In the genomic region with DNA sequence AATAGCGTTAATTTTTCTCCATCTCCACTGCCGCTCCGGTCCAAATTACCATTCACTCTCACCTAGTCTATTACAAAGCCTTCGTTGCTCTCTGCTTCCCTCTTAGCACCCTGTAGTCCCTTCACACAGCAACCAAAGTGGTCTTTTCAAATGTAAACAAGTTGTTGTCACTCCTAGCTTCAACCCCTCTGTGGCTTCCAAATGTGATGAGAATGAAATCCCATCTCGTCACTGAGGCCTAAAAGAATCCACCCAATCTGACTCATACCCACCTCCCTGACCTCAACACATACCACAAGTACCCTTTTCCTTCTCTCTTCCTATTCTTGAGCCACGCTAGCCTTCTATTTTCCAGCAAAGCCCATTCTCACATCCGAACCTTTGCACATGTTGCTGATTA, we compare ENCODE assay signal across 17 cellular contexts. TPM values are rescaled to one million over a fixed set of nuclear protein-coding genes. Genes with fewer than 3 reads are reported as not detected.
DNase-seq lines count a peak whose midpoint lies in the region; ATAC-seq and FAIRE-seq lines count a peak whose summit lies in the region.
"Had no signal": no experiment of that assay in that cellular context is flagged by ENCODE, and none has a peak within 500 bp of the region (broad histone marks: within the 10 kb centered on the region; RNA-seq: fewer than 3 reads in every experiment).

No MANE protein-coding gene starts in this region.

- peak; percentile 58 for FAIRE-seq in HTR-8/SVneo (lab: Jason Lieb, UNC)
- FAIRE-seq: GM12878 had no signal

- no peak overlapping the region for H3K27ac ChIP-seq in CD4-positive, alpha-beta memory T cell (ENCODE audit: low read depth, low read length)
- H3K27ac ChIP-seq: left ventricle myocardium inferior, SK-N-MC, upper lobe of right lung had no signal

- CTCF ChIA-PET in CD4-positive, alpha-beta memory T cell (lab: Charles Lee; ENCODE audit: partially characterized antibody), result interaction anchor here (1.5 to 4.8 kb wide), 3 partner anchors 83 to 197 kb away, joined by 6 to 59 read pairs (median 50); a partner anchor contains a TSS

- no peaks in the 10 kb centered on the region for H3K9me3 ChIP-seq in CD4-positive, alpha-beta memory T cell (ENCODE audit: control insufficient read depth in 1 of 2, low read length in 2 of 2)
- H3K9me3 ChIP-seq: left ventricle myocardium inferior, upper lobe of right lung had no signal

- peak overlapping the region in 4 of 7 donors; percentile 57 to 93 (median 84) for H3K27ac Mint-ChIP-seq in CD4-positive, alpha-beta memory T cell
- H3K27ac Mint-ChIP-seq in activated naive CD8-positive, alpha-beta T cell treated with anti-CD3 and anti-CD28 coated beads for 36 hours, result peak overlapping the region; percentile 3
- peak overlapping the region in 3 of 6 donors; percentile 9 to 49 (median 30) for H3K27ac Mint-ChIP-seq in naive B cell

- H3K9me3 Mint-ChIP-seq in CD4-positive, alpha-beta memory T cell, result peaks cover 0 to 2% (median 0%) of the 10 kb centered on the region in 8 donors
- H3K9me3 Mint-ChIP-seq in activated naive CD8-positive, alpha-beta T cell treated with anti-CD3 and anti-CD28 coated beads for 36 hours, result no peaks in the 10 kb centered on the region
- no peaks in the 10 kb centered on the region for H3K9me3 Mint-ChIP-seq in naive B cell

- no peaks in the 10 kb centered on the region for H3K27me3 Mint-ChIP-seq in CD4-positive, alpha-beta memory T cell
- no peaks in the 10 kb centered on the region for H3K27me3 Mint-ChIP-seq in activated naive CD8-positive, alpha-beta T cell treated with anti-CD3 and anti-CD28 coated beads for 36 hours
- no peaks in the 10 kb centered on the region for H3K27me3 Mint-ChIP-seq in naive B cell

- no peaks in the 10 kb centered on the region for H3K36me3 ChIP-seq in CD4-positive, alpha-beta memory T cell (ENCODE audit: insufficient read depth, low read length)
- H3K36me3 ChIP-seq: left ventricle myocardium inferior, upper lobe of right lung had no signal

- DNase-seq in CD4-positive, alpha-beta memory T cell, result no peak
- no peak for DNase-seq in HTR-8/SVneo (ENCODE audit: insufficient read length, low spot score)
- DNase-seq in activated naive CD8-positive, alpha-beta T cell treated with anti-CD3 and anti-CD28 coated beads for 36 hours, result no peak
- no peak for DNase-seq in naive B cell
- DNase-seq in NCI-H2107 (lab: John Stamatoyannopoulos, UW), result no peak
- no peak for DNase-seq in stimulated activated CD4-positive, alpha-beta T cell treated with anti-CD3 and anti-CD28 coated beads, Interleukin-1b, Interleukin-23, amount 100 ng/mL, for 48 hours
- DNase-seq in NCI-H128 (lab: John Stamatoyannopoulos, UW; ENCODE audit: unreplicated experiment), result no peak
- DNase-seq: foreskin melanocyte, left ventricle myocardium inferior, NCI-H1105, NCI-H526 treated with DMSO at 0.1 percent for 48 hours, retina, upper lobe of right lung had no signal

- no peak overlapping the region for H3K4me3 ChIP-seq in CD4-positive, alpha-beta memory T cell (ENCODE audit: low read length in 2 of 2)
- H3K4me3 ChIP-seq: GM12878, left ventricle myocardium inferior, SK-N-MC, upper lobe of right lung had no signal

- ATAC-seq in naive B cell (ENCODE audit: low read depth in 2 of 2), result no peak
- no peak for ATAC-seq in GM21576 (IDR thresholded peaks at IDR 0.05; ENCODE audit: unreplicated experiment)
- ATAC-seq: GM12878, upper lobe of right lung had no signal

- no peaks in the 10 kb centered on the region for H3K27me3 ChIP-seq in CD4-positive, alpha-beta memory T cell (ENCODE audit: insufficient read depth, low read length)
- H3K27me3 ChIP-seq: upper lobe of right lung had no signal

- peaks cover 36 to 78% (median 47%) of the 10 kb centered on the region in 4 donors for H3K4me1 Mint-ChIP-seq in CD4-positive, alpha-beta memory T cell
- peaks cover 49% of the 10 kb centered on the region for H3K4me1 Mint-ChIP-seq in activated naive CD8-positive, alpha-beta T cell treated with anti-CD3 and anti-CD28 coated beads for 36 hours
- H3K4me1 Mint-ChIP-seq in naive B cell, result peaks cover 35 to 48% (median 37%) of the 10 kb centered on the region in 3 donors

- H3K36me3 Mint-ChIP-seq in CD4-positive, alpha-beta memory T cell, result peaks cover 0 to 8% of the 10 kb centered on the region in 2 donors
- H3K36me3 Mint-ChIP-seq in activated naive CD8-positive, alpha-beta T cell treated with anti-CD3 and anti-CD28 coated beads for 36 hours, result peaks cover 43% of the 10 kb centered on the region
- H3K36me3 Mint-ChIP-seq in naive B cell, result no peaks in the 10 kb centered on the region

- intact Hi-C loops in CD4-positive, alpha-beta memory T cell (cut with micrococcal nuclease), result no loop called here

- peaks cover 35% of the 10 kb centered on the region for H3K4me1 ChIP-seq in CD4-positive, alpha-beta memory T cell (ENCODE audit: insufficient read depth, low read length)

- POLR2A ChIA-PET in CD4-positive, alpha-beta memory T cell (lab: Charles Lee; ENCODE audit: partially characterized antibody), result interaction anchor here (0.9 kb wide), 1 partner anchor 175 kb away, joined by 4 read pairs; no protein-coding TSS in a partner anchor

- H3K4me3 Mint-ChIP-seq in CD4-positive, alpha-beta memory T cell, result peak overlapping the region in 7 of 8 donors; percentile 3 to 92 (median 59)
- H3K4me3 Mint-ChIP-seq in activated naive CD8-positive, alpha-beta T cell treated with anti-CD3 and anti-CD28 coated beads for 36 hours, result peak overlapping the region; percentile 5
- peak overlapping the region in 7 of 8 donors; percentile 37 to 95 (median 87) for H3K4me3 Mint-ChIP-seq in naive B cell

RNA-seq across cellular contexts. Expression of a gene that starts 2.2 kb away (rescaled TPM):
- total RNA-seq in CD4-positive, alpha-beta memory T cell, result 10 to 100 TPM; 78.0 to 81.8 TPM
- polyA plus RNA-seq in CD4-positive, alpha-beta memory T cell, result 10 to 100 TPM in 1 of 2 donors, 1 to 10 TPM in 1; 6.0 to 11.1 TPM
- 100 to 1,000 TPM; 110 to 122 TPM for total RNA-seq in activated naive CD8-positive, alpha-beta T cell treated with anti-CD3 and anti-CD28 coated beads for 36 hours
- polyA plus RNA-seq in naive B cell (ENCODE audit: low read depth in 6 of 6), result 10 to 100 TPM in 1 of 6 donors, 1 to 10 TPM in 5; 5.6 to 13.1 (median 9.1) TPM

RNA-seq across cellular contexts. Expression of a gene that starts 4.3 kb away (rescaled TPM):
- 100 to 1,000 TPM; 340 to 341 TPM for total RNA-seq in CD4-positive, alpha-beta memory T cell
- 10 to 100 TPM; 54.5 to 56.7 TPM for polyA plus RNA-seq in CD4-positive, alpha-beta memory T cell
- total RNA-seq in activated naive CD8-positive, alpha-beta T cell treated with anti-CD3 and anti-CD28 coated beads for 36 hours, result 100 to 1,000 TPM; 161 to 170 TPM
- 10 to 100 TPM; 12.1 to 23.7 (median 14.9) TPM for polyA plus RNA-seq in naive B cell (ENCODE audit: low read depth in 6 of 6)

RNA-seq across cellular contexts. Expression of a gene that starts 25.1 kb away (rescaled TPM):
- total RNA-seq in CD4-positive, alpha-beta memory T cell, result 10 to 100 TPM; 31.7 to 35.4 TPM
- polyA plus RNA-seq in CD4-positive, alpha-beta memory T cell, result 10 to 100 TPM; 37.5 to 54.0 TPM
- 10 to 100 TPM; 18.3 to 21.0 TPM for total RNA-seq in activated naive CD8-positive, alpha-beta T cell treated with anti-CD3 and anti-CD28 coated beads for 36 hours
- polyA plus RNA-seq in naive B cell (ENCODE audit: low read depth in 6 of 6), result 10 to 100 TPM; 20.1 to 63.4 (median 48.3) TPM

RNA-seq across cellular contexts. Expression of a gene that starts 33.5 kb away (rescaled TPM):
- total RNA-seq in CD4-positive, alpha-beta memory T cell, result under 1 TPM; 0.41 to 0.44 TPM
- under 1 TPM in 1 of 2 donors, not detected in 1; 0.15 TPM for polyA plus RNA-seq in CD4-positive, alpha-beta memory T cell
- total RNA-seq in activated naive CD8-positive, alpha-beta T cell treated with anti-CD3 and anti-CD28 coated beads for 36 hours, result not detected
- polyA plus RNA-seq in naive B cell (ENCODE audit: low read depth in 6 of 6), result under 1 TPM in 1 of 6 donors, not detected in 5; 0.40 TPM
- total RNA-seq: activated CD8-positive, alpha-beta memory T cell treated with anti-CD3 and anti-CD28 coated beads for 36 hours had no signal

RNA-seq across cellular contexts. Expression of a gene that starts 33.6 kb away (rescaled TPM):
- 1 to 10 TPM; 3.2 to 3.4 TPM for total RNA-seq in CD4-positive, alpha-beta memory T cell
- polyA plus RNA-seq in CD4-positive, alpha-beta memory T cell, result 1 to 10 TPM; 1.8 to 3.8 TPM
- total RNA-seq in activated naive CD8-positive, alpha-beta T cell treated with anti-CD3 and anti-CD28 coated beads for 36 hours, result 1 to 10 TPM; 2.0 to 3.3 TPM
- 10 to 100 TPM; 12.2 to 19.8 (median 18.4) TPM for polyA plus RNA-seq in naive B cell (ENCODE audit: low read depth in 6 of 6)

Comparison
In these comparisons a context has a peak if more than half of its experiments do, and no peak if none do; other contexts are left out.
1. H3K4me3 Mint-ChIP-seq: peak in every context shown above with its lines; median percentile 87 in naive B cell; 59 in CD4-positive, alpha-beta memory T cell; 5 in activated naive CD8-positive, alpha-beta T cell treated with anti-CD3 and anti-CD28 coated beads for 36 hours.